ENCODE assay signal across 27 cellular contexts in the genomic region with DNA sequence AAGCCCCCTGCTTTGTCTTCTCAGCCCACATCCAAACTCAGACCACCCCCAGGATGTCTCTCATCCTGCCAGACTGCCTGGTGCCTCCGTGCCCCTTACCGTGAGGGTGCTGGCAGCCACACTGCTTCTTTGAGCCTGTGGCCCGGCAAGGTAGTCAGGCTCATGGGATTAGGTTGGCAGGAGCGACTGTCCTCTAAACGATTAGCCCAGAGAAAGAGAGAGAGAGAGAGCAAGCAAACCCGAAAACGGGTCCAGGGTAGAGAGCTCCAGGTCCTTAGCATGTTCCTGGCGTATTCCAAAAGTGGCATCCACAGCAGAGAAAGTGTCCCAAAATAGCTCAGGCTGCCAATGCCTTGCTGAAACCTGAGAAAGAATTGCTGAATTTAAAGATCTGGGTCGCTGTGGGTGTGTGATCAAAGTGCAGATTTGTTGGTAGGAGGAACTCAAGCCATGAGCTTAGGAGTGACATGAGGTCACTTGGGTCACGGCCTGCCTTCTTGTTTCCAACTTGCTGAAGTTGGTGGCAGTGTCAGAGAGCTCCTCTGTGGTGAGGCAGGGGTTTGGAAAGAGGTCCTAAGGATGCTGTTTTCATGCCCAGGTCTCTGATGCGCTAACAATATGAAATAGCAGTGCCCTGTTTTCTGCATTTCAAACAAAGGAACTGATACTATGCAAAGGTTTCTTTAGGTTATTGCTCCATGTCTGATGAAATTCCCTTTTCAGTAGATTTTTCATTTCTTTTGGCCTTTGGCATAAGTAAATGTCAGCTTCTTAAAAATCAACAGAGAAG.
"Had no signal": no experiment of that assay in that cellular context is flagged by ENCODE, and none has a peak within 500 bp of the region (broad histone marks: within the 10 kb centered on the region; RNA-seq: fewer than 3 reads in every experiment).

No MANE protein-coding gene starts in this region.

- H3K4me3 Mint-ChIP-seq: activated CD4-positive, alpha-beta memory T cell treated with anti-CD3 and anti-CD28 coated beads for 36 hours; activated CD4-positive, alpha-beta T cell treated with anti-CD3 and anti-CD28 coated beads, Interleukin-2, amount 10 ng/mL, durations not matched to agents 24 days and 14 days; activated naive CD4-positive, alpha-beta T cell treated with anti-CD3 and anti-CD28 coated beads, Interleukin-2, amount 10 ng/mL, durations not matched to agents 7 days and 5 days; activated naive CD8-positive, alpha-beta T cell treated with anti-CD3 and anti-CD28 coated beads, Interleukin-2, amount 10 ng/mL, durations not matched to agents 7 days and 5 days; central memory CD8-positive, alpha-beta T cell; dendritic cell treated with granulocyte-macrophage colony-stimulating factor and Interleukin-4, amounts not matched to agents 40 ng/mL and 50 ng/mL, for 4 days; naive thymus-derived CD8-positive, alpha-beta T cell; stimulated activated naive CD8-positive, alpha-beta T cell treated with anti-CD3 and anti-CD28 coated beads, Interleukin-15, Interleukin-2, amounts not matched to agents 100 ng/mL and 50 ng/mL, for 24 hours; type B pancreatic cell had no signal

- H3K36me3 Mint-ChIP-seq: activated CD4-positive, alpha-beta memory T cell treated with anti-CD3 and anti-CD28 coated beads for 36 hours; activated naive CD4-positive, alpha-beta T cell treated with anti-CD3 and anti-CD28 coated beads, Interleukin-2, amount 10 ng/mL, durations not matched to agents 7 days and 5 days; activated naive CD8-positive, alpha-beta T cell treated with anti-CD3 and anti-CD28 coated beads, Interleukin-2, amount 10 ng/mL, durations not matched to agents 7 days and 5 days; naive thymus-derived CD8-positive, alpha-beta T cell; type B pancreatic cell had no signal

- H3K4me3 ChIP-seq: esophagus squamous epithelium, heart right ventricle, skin epidermis, uterus had no signal

- H3K27ac Mint-ChIP-seq: activated CD4-positive, alpha-beta memory T cell treated with anti-CD3 and anti-CD28 coated beads for 36 hours; activated CD4-positive, alpha-beta T cell treated with anti-CD3 and anti-CD28 coated beads, Interleukin-2, amount 10 ng/mL, durations not matched to agents 24 days and 14 days; activated naive CD4-positive, alpha-beta T cell treated with anti-CD3 and anti-CD28 coated beads, Interleukin-2, amount 10 ng/mL, durations not matched to agents 7 days and 5 days; activated naive CD8-positive, alpha-beta T cell treated with anti-CD3 and anti-CD28 coated beads, Interleukin-2, amount 10 ng/mL, durations not matched to agents 7 days and 5 days; dendritic cell treated with granulocyte-macrophage colony-stimulating factor and Interleukin-4, amounts not matched to agents 40 ng/mL and 50 ng/mL, for 4 days; naive thymus-derived CD8-positive, alpha-beta T cell; progenitor cell of endocrine pancreas; stimulated activated naive CD8-positive, alpha-beta T cell treated with anti-CD3 and anti-CD28 coated beads, Interleukin-15, Interleukin-2, amounts not matched to agents 100 ng/mL and 50 ng/mL, for 24 hours; type B pancreatic cell had no signal

- H3K27ac ChIP-seq: epithelial cell of prostate, esophagus squamous epithelium, heart right ventricle, skin epidermis, uterus had no signal

- H3K4me1 Mint-ChIP-seq: activated CD4-positive, alpha-beta T cell treated with anti-CD3 and anti-CD28 coated beads, Interleukin-2, amount 10 ng/mL, durations not matched to agents 24 days and 14 days; activated naive CD4-positive, alpha-beta T cell treated with anti-CD3 and anti-CD28 coated beads, Interleukin-2, amount 10 ng/mL, durations not matched to agents 7 days and 5 days; activated naive CD8-positive, alpha-beta T cell treated with anti-CD3 and anti-CD28 coated beads, Interleukin-2, amount 10 ng/mL, durations not matched to agents 7 days and 5 days; central memory CD8-positive, alpha-beta T cell; naive thymus-derived CD8-positive, alpha-beta T cell had no signal

- H3K9me3 ChIP-seq: esophagus squamous epithelium, heart right ventricle, uterus had no signal

- DNase-seq: activated CD4-positive, alpha-beta memory T cell treated with anti-CD3 and anti-CD28 coated beads for 36 hours; activated CD4-positive, alpha-beta T cell treated with anti-CD3 and anti-CD28 coated beads, Interleukin-2, amount 10 ng/mL, durations not matched to agents 24 days and 14 days; activated CD4-positive, CD25-positive, alpha-beta regulatory T cell treated with anti-CD3 and anti-CD28 coated beads, Interleukin-2, amount 50 U/mL, for 72 hours; activated CD8-positive, alpha-beta memory T cell treated with anti-CD3 and anti-CD28 coated beads, Interleukin-2, amount 50 U/mL, for 4 hours; activated gamma-delta T cell; activated naive CD4-positive, alpha-beta T cell treated with anti-CD3 and anti-CD28 coated beads, Interleukin-2, amount 10 ng/mL, durations not matched to agents 7 days and 5 days; activated naive CD8-positive, alpha-beta T cell treated with anti-CD3 and anti-CD28 coated beads, Interleukin-2, amount 10 ng/mL, durations not matched to agents 7 days and 5 days; activated T-cell treated with anti-CD3 and anti-CD28 coated beads, Interleukin-2, amount 50 U/mL, for 1 hour; effector CD4-positive, alpha-beta T cell; esophagus squamous epithelium; foreskin melanocyte; heart right ventricle; kidney glomerular epithelial cell; naive thymus-derived CD8-positive, alpha-beta T cell; stimulated activated CD4-positive, alpha-beta T cell treated with anti-CD3 and anti-CD28 coated beads, Interleukin-12 subunit alpha, Interleukin-12 subunit beta, amount 100 ng/mL, for 4 hours; stimulated activated CD4-positive, alpha-beta T cell treated with anti-CD3 and anti-CD28 coated beads, Interleukin-4, amount 100 ng/mL, for 1 hour; T-helper 2 cell; uterus had no signal

- H3K4me1 ChIP-seq: esophagus squamous epithelium, heart right ventricle, uterus had no signal

- H3K36me3 ChIP-seq: esophagus squamous epithelium, heart right ventricle, uterus had no signal

- H3K27me3 ChIP-seq: esophagus squamous epithelium, uterus had no signal

- FAIRE-seq: endometrium had no signal

- H3K9me3 Mint-ChIP-seq: activated CD4-positive, alpha-beta memory T cell treated with anti-CD3 and anti-CD28 coated beads for 36 hours; activated CD4-positive, alpha-beta T cell treated with anti-CD3 and anti-CD28 coated beads, Interleukin-2, amount 10 ng/mL, durations not matched to agents 24 days and 14 days; activated naive CD4-positive, alpha-beta T cell treated with anti-CD3 and anti-CD28 coated beads, Interleukin-2, amount 10 ng/mL, durations not matched to agents 7 days and 5 days; activated naive CD8-positive, alpha-beta T cell treated with anti-CD3 and anti-CD28 coated beads, Interleukin-2, amount 10 ng/mL, durations not matched to agents 7 days and 5 days; central memory CD8-positive, alpha-beta T cell; dendritic cell treated with granulocyte-macrophage colony-stimulating factor and Interleukin-4, amounts not matched to agents 40 ng/mL and 50 ng/mL, for 4 days; naive thymus-derived CD8-positive, alpha-beta T cell; stimulated activated naive CD8-positive, alpha-beta T cell treated with anti-CD3 and anti-CD28 coated beads, Interleukin-15, Interleukin-2, amounts not matched to agents 100 ng/mL and 50 ng/mL, for 24 hours; type B pancreatic cell had no signal

- ATAC-seq: heart right ventricle; naive thymus-derived CD8-positive, alpha-beta T cell; sciatic nerve had no signal
